20 cellular contexts compared by ENCODE assay signal in the genomic region with DNA sequence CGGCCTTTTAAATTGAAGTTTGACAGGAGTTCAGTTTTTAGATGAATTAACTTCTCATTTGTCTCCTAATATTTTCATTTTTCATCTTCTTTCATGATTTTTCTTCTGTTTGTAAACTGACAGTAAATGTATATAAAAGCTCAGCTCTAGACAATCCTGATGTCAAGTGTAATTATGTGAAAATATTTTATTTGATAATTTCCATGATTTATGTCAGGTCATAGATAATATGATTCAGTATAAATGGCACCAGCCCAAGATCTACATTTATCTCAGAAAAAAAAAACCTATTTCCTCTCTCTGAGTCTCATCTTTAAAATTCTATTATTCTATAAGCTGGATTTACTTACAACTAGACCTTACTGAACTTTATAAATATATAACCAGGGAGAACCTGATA.
A peak's percentile ranks its signal among the peaks of the same experiment; 100 is the strongest.
DNase-seq lines count a peak whose midpoint lies in the region; FAIRE-seq and TF ChIP-seq lines count a peak whose summit lies in the region.
"Had no signal": no experiment of that assay in that cellular context is flagged by ENCODE, and none has a peak within 500 bp of the region (broad histone marks: within the 10 kb centered on the region; RNA-seq: fewer than 3 reads in every experiment).

No MANE protein-coding gene starts in this region.

- H3K9ac ChIP-seq in SK-N-MC (ENCODE audit: insufficient read length) (peak overlapping the region; percentile 14), mammary epithelial cell (ENCODE audit: insufficient read depth, low read length) (no peak overlapping the region)
- H3K9ac ChIP-seq: GM23248 had no signal

- TF ChIP-seq CTCF in fibroblast of the aortic adventitia (IDR thresholded peaks at IDR 0.05; ENCODE audit: insufficient read depth, low read length) (no peak), mammary epithelial cell (conservative IDR thresholded peaks at IDR 0.05 in 1 of 2, IDR thresholded peaks at IDR 0.05 in 1 of 2; ENCODE audit: extremely low read depth in 1 of 2, insufficient read depth in 1 of 2, low read depth in 1 of 2, low read length in 2 of 2) (no peak)

- H3K4me3 ChIP-seq in SK-N-MC (peak overlapping the region; percentile 42; the same call in 1 of the 2 replicates), fibroblast of the aortic adventitia (ENCODE audit: low read depth, low read length) (no peak overlapping the region), mammary epithelial cell (replicated peaks in 1 of 3; ENCODE audit: insufficient read depth in 1 of 3, low read depth in 2 of 3, low read length in 3 of 3) (no peak overlapping the region)
- H3K4me3 ChIP-seq: A549, GM23248 had no signal

- no peak overlapping the region for H2AFZ ChIP-seq in mammary epithelial cell (ENCODE audit: low read depth, low read length)
- H2AFZ ChIP-seq: GM23248 had no signal

- H3K4me2 ChIP-seq in mammary epithelial cell (ENCODE audit: insufficient read depth, low read depth, low read length): no peak overlapping the region
- H3K4me2 ChIP-seq: A549 had no signal

- H3K27me3 ChIP-seq in mammary epithelial cell (ENCODE audit: insufficient read depth, low read length): no peaks in the 10 kb centered on the region

- H3K9me3 ChIP-seq in SK-N-MC (ENCODE audit: low read depth, low read length): no peaks in the 10 kb centered on the region
- H3K9me3 ChIP-seq in mammary epithelial cell (replicated peaks; ENCODE audit: insufficient read depth, low read length): no peaks in the 10 kb centered on the region
- H3K9me3 ChIP-seq: A549 had no signal

- FAIRE-seq in A204.1 (lab: Jason Lieb, UNC): peak; percentile 23
- FAIRE-seq: A549, GM12892, H1 had no signal

- in situ Hi-C loops in mammary epithelial cell (cut with MboI; ENCODE audit: low sequenced_read_pairs in 2 of 2): no loop called here

- no peak for DNase-seq in SK-N-MC (ENCODE audit: low read depth, low spot score)
- DNase-seq in fibroblast of the aortic adventitia (ENCODE audit: low read depth): peak; percentile 37
- no peak for DNase-seq in mammary epithelial cell
- no peak for DNase-seq in RKO (ENCODE audit: low spot score)
- no peak for DNase-seq in occipital lobe (lab: John Stamatoyannopoulos, UW)
- DNase-seq: C1 segment of cervical spinal cord; Calu3; CD4-positive, alpha-beta memory T cell; COR-L47; DMS53; DMS79 treated with DMSO at 0.1 percent for 48 hours; GF-D8; GM23248; H7; HCEC 1CT had no signal

- BruUV-seq in mammary epithelial cell (replicated peaks; lab: Mats Ljungman, UMichigan): no TSS peak

- no peaks in the 10 kb centered on the region for H3K4me1 ChIP-seq in mammary epithelial cell (ENCODE audit: insufficient read depth, low read length)

- 100% methylated on average over 1 of the region's 1 CpG for WGBS in mammary epithelial cell (ENCODE audit: low coverage, missing lambda C conversion rate)

- dilution Hi-C loops in mammary epithelial cell (cut with HindIII; ENCODE audit: low sequenced_read_pairs): no loop called here

- H4K20me1 ChIP-seq in mammary epithelial cell (ENCODE audit: insufficient read depth, low read length): no peaks in the 10 kb centered on the region

- H3K36me3 ChIP-seq in SK-N-MC (ENCODE audit: insufficient read depth, low read length) (no peaks in the 10 kb centered on the region), mammary epithelial cell (ENCODE audit: insufficient read depth, low read length) (no peaks in the 10 kb centered on the region)

- H3K27ac ChIP-seq in SK-N-MC (peak overlapping the region; percentile 23; the same call in 1 of the 2 replicates), mammary epithelial cell (ENCODE audit: insufficient read depth, low read depth, low read length) (no peak overlapping the region)
- H3K27ac ChIP-seq: 22Rv1, A549, GM23248 had no signal

- H3K79me2 ChIP-seq in mammary epithelial cell (ENCODE audit: insufficient read depth, low read length): no peaks in the 10 kb centered on the region

- CTCF ChIA-PET in mammary epithelial cell (lab: Charles Lee; ENCODE audit: low non-redundant PET): no interaction called here

- intact Hi-C loops in mammary epithelial cell (cut with micrococcal nuclease): no loop called here
